ENCODE assay signal across 9 cellular contexts in genomic region chr6:151067684-151068596, GRCh38.
A peak's percentile ranks its signal among the peaks of the same experiment; 100 is the strongest.
DNase-seq lines count a peak whose midpoint lies in the region; ATAC-seq and TF ChIP-seq lines count a peak whose summit lies in the region.
"Had no signal": no experiment of that assay in that cellular context is flagged by ENCODE, and none has a peak within 500 bp of the region (broad histone marks: within the 10 kb centered on the region; RNA-seq: fewer than 3 reads in every experiment).

No MANE protein-coding gene starts in this region.

- no peak for TF ChIP-seq CTCF in uterus (IDR thresholded peaks at IDR 0.05)

- no peaks in the 10 kb centered on the region for H3K9me3 ChIP-seq in uterus

- H3K9me3 Mint-ChIP-seq in activated CD4-positive, alpha-beta T cell treated with anti-CD3 and anti-CD28 coated beads for 36 hours (ENCODE audit: low read depth), result peaks cover 2% of the 10 kb centered on the region
- H3K9me3 Mint-ChIP-seq in activated CD4-positive, alpha-beta T cell treated with anti-CD3 and anti-CD28 coated beads, Interleukin-2, amount 10 ng/mL, durations not matched to agents 24 days and 14 days, result no peaks in the 10 kb centered on the region

- H3K4me1 Mint-ChIP-seq in activated CD4-positive, alpha-beta T cell treated with anti-CD3 and anti-CD28 coated beads for 36 hours, result no peaks in the 10 kb centered on the region
- no peaks in the 10 kb centered on the region for H3K4me1 Mint-ChIP-seq in activated CD4-positive, alpha-beta T cell treated with anti-CD3 and anti-CD28 coated beads, Interleukin-2, amount 10 ng/mL, durations not matched to agents 24 days and 14 days

- no peak for TF ChIP-seq POLR2A in uterus (IDR thresholded peaks at IDR 0.05)

- H3K4me3 ChIP-seq in uterus, result no peak overlapping the region

- ATAC-seq in activated CD4-positive, alpha-beta T cell treated with anti-CD3 and anti-CD28 coated beads for 36 hours, result no peak
- ATAC-seq in GM19023 (IDR thresholded peaks at IDR 0.05; ENCODE audit: unreplicated experiment) (no peak), HG03378 (IDR thresholded peaks at IDR 0.05; ENCODE audit: unreplicated experiment) (no peak), HG02885 (IDR thresholded peaks at IDR 0.05; ENCODE audit: poor library complexity, unreplicated experiment) (no peak)

- intact Hi-C loops in activated CD4-positive, alpha-beta T cell treated with anti-CD3 and anti-CD28 coated beads for 36 hours (cut with DNase I, micrococcal nuclease), result no loop called here
- intact Hi-C loops in activated CD4-positive, alpha-beta T cell treated with anti-CD3 and anti-CD28 coated beads, Interleukin-2, amount 10 ng/mL, durations not matched to agents 24 days and 14 days (cut with micrococcal nuclease), result no loop called here
- intact Hi-C loops in uterus (cut with DNase I; ENCODE audit: low total_unique reads), result no loop called here

- no peak overlapping the region for H3K4me3 Mint-ChIP-seq in activated CD4-positive, alpha-beta T cell treated with anti-CD3 and anti-CD28 coated beads for 36 hours
- no peak overlapping the region for H3K4me3 Mint-ChIP-seq in activated CD4-positive, alpha-beta T cell treated with anti-CD3 and anti-CD28 coated beads, Interleukin-2, amount 10 ng/mL, durations not matched to agents 24 days and 14 days

- peak overlapping the region; percentile 73 to 89 for H3K27ac ChIP-seq in uterus

- peaks cover 0 to 3% of the 10 kb centered on the region in 2 donors for H3K4me1 ChIP-seq in uterus

- POLR2A ChIA-PET in activated CD4-positive, alpha-beta T cell treated with anti-CD3 and anti-CD28 coated beads for 36 hours (lab: Charles Lee), result no interaction called here

- no peaks in the 10 kb centered on the region for H3K36me3 ChIP-seq in uterus

- DNase-seq in activated CD4-positive, alpha-beta T cell treated with anti-CD3 and anti-CD28 coated beads for 36 hours, result no peak
- no peak for DNase-seq in activated CD4-positive, alpha-beta T cell treated with anti-CD3 and anti-CD28 coated beads, Interleukin-2, amount 10 ng/mL, durations not matched to agents 24 days and 14 days
- DNase-seq in cerebellar cortex (ENCODE audit: low spot score) (peak; percentile 28), lung microvascular endothelial cell (ENCODE audit: low read depth in 2 of 2) (peak; percentile 97), uterus (peak; percentile 58 to 73)
- DNase-seq: DND-41 had no signal

- H3K27me3 ChIP-seq in uterus, result no peaks in the 10 kb centered on the region

- no peaks in the 10 kb centered on the region for H3K27me3 Mint-ChIP-seq in activated CD4-positive, alpha-beta T cell treated with anti-CD3 and anti-CD28 coated beads for 36 hours
- no peaks in the 10 kb centered on the region for H3K27me3 Mint-ChIP-seq in activated CD4-positive, alpha-beta T cell treated with anti-CD3 and anti-CD28 coated beads, Interleukin-2, amount 10 ng/mL, durations not matched to agents 24 days and 14 days

- CTCF ChIA-PET in activated CD4-positive, alpha-beta T cell treated with anti-CD3 and anti-CD28 coated beads for 36 hours (lab: Charles Lee), result interaction anchor here (1.5 kb wide), 1 partner anchor 14 kb away, joined by 3 read pairs; no protein-coding TSS in a partner anchor

- peak overlapping the region; percentile 20 for H3K27ac Mint-ChIP-seq in activated CD4-positive, alpha-beta T cell treated with anti-CD3 and anti-CD28 coated beads for 36 hours
- H3K27ac Mint-ChIP-seq in activated CD4-positive, alpha-beta T cell treated with anti-CD3 and anti-CD28 coated beads, Interleukin-2, amount 10 ng/mL, durations not matched to agents 24 days and 14 days, result no peak overlapping the region

- H3K36me3 Mint-ChIP-seq in activated CD4-positive, alpha-beta T cell treated with anti-CD3 and anti-CD28 coated beads for 36 hours (ENCODE audit: low read depth), result peaks cover 44% of the 10 kb centered on the region
- H3K36me3 Mint-ChIP-seq in activated CD4-positive, alpha-beta T cell treated with anti-CD3 and anti-CD28 coated beads, Interleukin-2, amount 10 ng/mL, durations not matched to agents 24 days and 14 days (ENCODE audit: low read depth), result peaks cover 20% of the 10 kb centered on the region

Comparison
In these comparisons a context has a peak if more than half of its experiments do, and no peak if none do; other contexts are left out.
1. DNase-seq: peak in cerebellar cortex (single experiment), lung microvascular endothelial cell (2 of 2) and uterus (2 of 2); none in activated CD4-positive, alpha-beta T cell treated with anti-CD3 and anti-CD28 coated beads for 36 hours (single experiment) and activated CD4-positive, alpha-beta T cell treated with anti-CD3 and anti-CD28 coated beads, Interleukin-2, amount 10 ng/mL, durations not matched to agents 24 days and 14 days (single experiment).